1 cellular context compared by ENCODE assay signal in genomic region chr10:46001187-46001756, GRCh38.
TF ChIP-seq lines count a peak whose summit lies in the region.

No MANE protein-coding gene starts in this region.

TF ChIP-seq in K562, 482 proteins besides CTCF, POLR2A, EP300 and RAD21 (continued from another document and continues in another):
- TF ChIP-seq THRB (CRISPR knock-in tag; conservative IDR thresholded peaks at IDR 0.05) (peak; percentile 94), HIVEP1 (CRISPR knock-in tag; IDR thresholded peaks at IDR 0.05) (peak; percentile 57; the same call in 1 of the 2 replicates), TRIM24 (IDR thresholded peaks at IDR 0.05) (peak; percentile 99), CREM (IDR thresholded peaks at IDR 0.05; ENCODE audit: low read depth) (peak; percentile 94), LEF1 (IDR thresholded peaks at IDR 0.05) (peak; percentile 99), RBBP5 (IDR thresholded peaks at IDR 0.05; ENCODE audit: borderline replicate concordance, insufficient read depth, low read length, poor library complexity, severe bottlenecking) (peak; percentile 59), SPI1 (IDR thresholded peaks at IDR 0.05; ENCODE audit: borderline replicate concordance, low read depth, low read length) (no peak), SRF (CRISPR knock-in tag; IDR thresholded peaks at IDR 0.05) (no peak), HSF4 (CRISPR knock-in tag; IDR thresholded peaks at IDR 0.05; ENCODE audit: borderline replicate concordance) (no peak; the same call in 1 of the 2 replicates), ZNF133 (CRISPR knock-in tag; IDR thresholded peaks at IDR 0.05) (no peak), ZNF449 (CRISPR knock-in tag; IDR thresholded peaks at IDR 0.05) (peak; percentile 90; the same call in 1 of the 2 replicates), CCNT2 (IDR thresholded peaks at IDR 0.05; ENCODE audit: borderline replicate concordance, extremely low read depth, insufficient read length, low read depth, low read length) (peak; percentile 99), U2AF2 (optimal IDR thresholded peaks at IDR 0.05; ENCODE audit: low read depth, low read length) (no peak), ELK1 (CRISPR knock-in tag; IDR thresholded peaks at IDR 0.05) (no peak), SMAD3 (CRISPR knock-in tag; conservative IDR thresholded peaks at IDR 0.05) (peak; percentile 94), FOSL1 (tag; conservative IDR thresholded peaks at IDR 0.05) (peak; percentile 95), ETV1 (tag; conservative IDR thresholded peaks at IDR 0.05; ENCODE audit: low read depth) (no peak; the same call in 1 of the 2 replicates), SMAD4 (CRISPR knock-in tag; conservative IDR thresholded peaks at IDR 0.05) (peak; percentile 98), ARID1B (IDR thresholded peaks at IDR 0.05) (peak; percentile 100), NCOA4 (IDR thresholded peaks at IDR 0.05; ENCODE audit: partially characterized antibody) (peak; percentile 93), ZFP1 (CRISPR knock-in tag; IDR thresholded peaks at IDR 0.05) (peak; percentile 19; the same call in 1 of the 2 replicates), CSDE1 (IDR thresholded peaks at IDR 0.05) (peak in 1 of 2 experiments; percentile 45; a peak in 1 of 4 replicates)
- TF ChIP-seq, protein P1, sequence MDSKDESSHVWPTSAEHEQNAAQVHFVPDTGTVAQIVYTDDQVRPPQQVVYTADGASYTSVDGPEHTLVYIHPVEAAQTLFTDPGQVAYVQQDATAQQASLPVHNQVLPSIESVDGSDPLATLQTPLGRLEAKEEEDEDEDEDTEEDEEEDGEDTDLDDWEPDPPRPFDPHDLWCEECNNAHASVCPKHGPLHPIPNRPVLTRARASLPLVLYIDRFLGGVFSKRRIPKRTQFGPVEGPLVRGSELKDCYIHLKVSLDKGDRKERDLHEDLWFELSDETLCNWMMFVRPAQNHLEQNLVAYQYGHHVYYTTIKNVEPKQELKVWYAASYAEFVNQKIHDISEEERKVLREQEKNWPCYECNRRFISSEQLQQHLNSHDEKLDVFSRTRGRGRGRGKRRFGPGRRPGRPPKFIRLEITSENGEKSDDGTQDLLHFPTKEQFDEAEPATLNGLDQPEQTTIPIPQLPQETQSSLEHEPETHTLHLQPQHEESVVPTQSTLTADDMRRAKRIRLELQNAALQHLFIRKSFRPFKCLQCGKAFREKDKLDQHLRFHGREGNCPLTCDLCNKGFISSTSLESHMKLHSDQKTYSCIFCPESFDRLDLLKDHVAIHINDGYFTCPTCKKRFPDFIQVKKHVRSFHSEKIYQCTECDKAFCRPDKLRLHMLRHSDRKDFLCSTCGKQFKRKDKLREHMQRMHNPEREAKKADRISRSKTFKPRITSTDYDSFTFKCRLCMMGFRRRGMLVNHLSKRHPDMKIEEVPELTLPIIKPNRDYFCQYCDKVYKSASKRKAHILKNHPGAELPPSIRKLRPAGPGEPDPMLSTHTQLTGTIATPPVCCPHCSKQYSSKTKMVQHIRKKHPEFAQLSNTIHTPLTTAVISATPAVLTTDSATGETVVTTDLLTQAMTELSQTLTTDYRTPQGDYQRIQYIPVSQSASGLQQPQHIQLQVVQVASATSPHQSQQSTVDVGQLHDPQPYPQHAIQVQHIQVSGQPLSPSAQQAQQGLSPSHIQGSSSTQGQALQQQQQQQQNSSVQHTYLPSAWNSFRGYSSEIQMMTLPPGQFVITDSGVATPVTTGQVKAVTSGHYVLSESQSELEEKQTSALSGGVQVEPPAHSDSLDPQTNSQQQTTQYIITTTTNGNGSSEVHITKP (IDR thresholded peaks at IDR 0.05; ENCODE audit: partially characterized antibody), result peak; percentile 92
- TF ChIP-seq, protein P2, sequence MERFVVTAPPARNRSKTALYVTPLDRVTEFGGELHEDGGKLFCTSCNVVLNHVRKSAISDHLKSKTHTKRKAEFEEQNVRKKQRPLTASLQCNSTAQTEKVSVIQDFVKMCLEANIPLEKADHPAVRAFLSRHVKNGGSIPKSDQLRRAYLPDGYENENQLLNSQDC (CRISPR knock-in tag; IDR thresholded peaks at IDR 0.05), result no peak
- TF ChIP-seq, protein P3, sequence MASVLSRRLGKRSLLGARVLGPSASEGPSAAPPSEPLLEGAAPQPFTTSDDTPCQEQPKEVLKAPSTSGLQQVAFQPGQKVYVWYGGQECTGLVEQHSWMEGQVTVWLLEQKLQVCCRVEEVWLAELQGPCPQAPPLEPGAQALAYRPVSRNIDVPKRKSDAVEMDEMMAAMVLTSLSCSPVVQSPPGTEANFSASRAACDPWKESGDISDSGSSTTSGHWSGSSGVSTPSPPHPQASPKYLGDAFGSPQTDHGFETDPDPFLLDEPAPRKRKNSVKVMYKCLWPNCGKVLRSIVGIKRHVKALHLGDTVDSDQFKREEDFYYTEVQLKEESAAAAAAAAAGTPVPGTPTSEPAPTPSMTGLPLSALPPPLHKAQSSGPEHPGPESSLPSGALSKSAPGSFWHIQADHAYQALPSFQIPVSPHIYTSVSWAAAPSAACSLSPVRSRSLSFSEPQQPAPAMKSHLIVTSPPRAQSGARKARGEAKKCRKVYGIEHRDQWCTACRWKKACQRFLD (CRISPR knock-in tag; IDR thresholded peaks at IDR 0.05), result peak; percentile 99
- TF ChIP-seq, protein P4, sequence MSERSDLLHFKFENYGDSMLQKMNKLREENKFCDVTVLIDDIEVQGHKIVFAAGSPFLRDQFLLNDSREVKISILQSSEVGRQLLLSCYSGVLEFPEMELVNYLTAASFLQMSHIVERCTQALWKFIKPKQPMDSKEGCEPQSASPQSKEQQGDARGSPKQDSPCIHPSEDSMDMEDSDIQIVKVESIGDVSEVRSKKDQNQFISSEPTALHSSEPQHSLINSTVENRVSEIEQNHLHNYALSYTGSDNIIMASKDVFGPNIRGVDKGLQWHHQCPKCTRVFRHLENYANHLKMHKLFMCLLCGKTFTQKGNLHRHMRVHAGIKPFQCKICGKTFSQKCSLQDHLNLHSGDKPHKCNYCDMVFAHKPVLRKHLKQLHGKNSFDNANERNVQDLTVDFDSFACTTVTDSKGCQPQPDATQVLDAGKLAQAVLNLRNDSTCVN (CRISPR knock-in tag; IDR thresholded peaks at IDR 0.05), result peak; percentile 22; the same call in 1 of the 2 replicates
- TF ChIP-seq, protein P5, sequence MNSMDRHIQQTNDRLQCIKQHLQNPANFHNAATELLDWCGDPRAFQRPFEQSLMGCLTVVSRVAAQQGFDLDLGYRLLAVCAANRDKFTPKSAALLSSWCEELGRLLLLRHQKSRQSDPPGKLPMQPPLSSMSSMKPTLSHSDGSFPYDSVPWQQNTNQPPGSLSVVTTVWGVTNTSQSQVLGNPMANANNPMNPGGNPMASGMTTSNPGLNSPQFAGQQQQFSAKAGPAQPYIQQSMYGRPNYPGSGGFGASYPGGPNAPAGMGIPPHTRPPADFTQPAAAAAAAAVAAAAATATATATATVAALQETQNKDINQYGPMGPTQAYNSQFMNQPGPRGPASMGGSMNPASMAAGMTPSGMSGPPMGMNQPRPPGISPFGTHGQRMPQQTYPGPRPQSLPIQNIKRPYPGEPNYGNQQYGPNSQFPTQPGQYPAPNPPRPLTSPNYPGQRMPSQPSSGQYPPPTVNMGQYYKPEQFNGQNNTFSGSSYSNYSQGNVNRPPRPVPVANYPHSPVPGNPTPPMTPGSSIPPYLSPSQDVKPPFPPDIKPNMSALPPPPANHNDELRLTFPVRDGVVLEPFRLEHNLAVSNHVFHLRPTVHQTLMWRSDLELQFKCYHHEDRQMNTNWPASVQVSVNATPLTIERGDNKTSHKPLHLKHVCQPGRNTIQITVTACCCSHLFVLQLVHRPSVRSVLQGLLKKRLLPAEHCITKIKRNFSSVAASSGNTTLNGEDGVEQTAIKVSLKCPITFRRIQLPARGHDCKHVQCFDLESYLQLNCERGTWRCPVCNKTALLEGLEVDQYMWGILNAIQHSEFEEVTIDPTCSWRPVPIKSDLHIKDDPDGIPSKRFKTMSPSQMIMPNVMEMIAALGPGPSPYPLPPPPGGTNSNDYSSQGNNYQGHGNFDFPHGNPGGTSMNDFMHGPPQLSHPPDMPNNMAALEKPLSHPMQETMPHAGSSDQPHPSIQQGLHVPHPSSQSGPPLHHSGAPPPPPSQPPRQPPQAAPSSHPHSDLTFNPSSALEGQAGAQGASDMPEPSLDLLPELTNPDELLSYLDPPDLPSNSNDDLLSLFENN (IDR thresholded peaks at IDR 0.05; ENCODE audit: low read depth in 2 of 2, low read length in 2 of 2), result peak in 1 of 2 experiments; percentile 99; a peak in 2 of 4 replicates
- TF ChIP-seq, protein P6, sequence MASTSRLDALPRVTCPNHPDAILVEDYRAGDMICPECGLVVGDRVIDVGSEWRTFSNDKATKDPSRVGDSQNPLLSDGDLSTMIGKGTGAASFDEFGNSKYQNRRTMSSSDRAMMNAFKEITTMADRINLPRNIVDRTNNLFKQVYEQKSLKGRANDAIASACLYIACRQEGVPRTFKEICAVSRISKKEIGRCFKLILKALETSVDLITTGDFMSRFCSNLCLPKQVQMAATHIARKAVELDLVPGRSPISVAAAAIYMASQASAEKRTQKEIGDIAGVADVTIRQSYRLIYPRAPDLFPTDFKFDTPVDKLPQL (IDR thresholded peaks at IDR 0.05; ENCODE audit: extremely low read depth, insufficient read length), result no peak
- TF ChIP-seq, protein P7, sequence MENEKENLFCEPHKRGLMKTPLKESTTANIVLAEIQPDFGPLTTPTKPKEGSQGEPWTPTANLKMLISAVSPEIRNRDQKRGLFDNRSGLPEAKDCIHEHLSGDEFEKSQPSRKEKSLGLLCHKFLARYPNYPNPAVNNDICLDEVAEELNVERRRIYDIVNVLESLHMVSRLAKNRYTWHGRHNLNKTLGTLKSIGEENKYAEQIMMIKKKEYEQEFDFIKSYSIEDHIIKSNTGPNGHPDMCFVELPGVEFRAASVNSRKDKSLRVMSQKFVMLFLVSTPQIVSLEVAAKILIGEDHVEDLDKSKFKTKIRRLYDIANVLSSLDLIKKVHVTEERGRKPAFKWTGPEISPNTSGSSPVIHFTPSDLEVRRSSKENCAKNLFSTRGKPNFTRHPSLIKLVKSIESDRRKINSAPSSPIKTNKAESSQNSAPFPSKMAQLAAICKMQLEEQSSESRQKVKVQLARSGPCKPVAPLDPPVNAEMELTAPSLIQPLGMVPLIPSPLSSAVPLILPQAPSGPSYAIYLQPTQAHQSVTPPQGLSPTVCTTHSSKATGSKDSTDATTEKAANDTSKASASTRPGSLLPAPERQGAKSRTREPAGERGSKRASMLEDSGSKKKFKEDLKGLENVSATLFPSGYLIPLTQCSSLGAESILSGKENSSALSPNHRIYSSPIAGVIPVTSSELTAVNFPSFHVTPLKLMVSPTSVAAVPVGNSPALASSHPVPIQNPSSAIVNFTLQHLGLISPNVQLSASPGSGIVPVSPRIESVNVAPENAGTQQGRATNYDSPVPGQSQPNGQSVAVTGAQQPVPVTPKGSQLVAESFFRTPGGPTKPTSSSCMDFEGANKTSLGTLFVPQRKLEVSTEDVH (IDR thresholded peaks at IDR 0.05; ENCODE audit: low read depth, partially characterized antibody), result peak; percentile 76
- TF ChIP-seq, protein P8, sequence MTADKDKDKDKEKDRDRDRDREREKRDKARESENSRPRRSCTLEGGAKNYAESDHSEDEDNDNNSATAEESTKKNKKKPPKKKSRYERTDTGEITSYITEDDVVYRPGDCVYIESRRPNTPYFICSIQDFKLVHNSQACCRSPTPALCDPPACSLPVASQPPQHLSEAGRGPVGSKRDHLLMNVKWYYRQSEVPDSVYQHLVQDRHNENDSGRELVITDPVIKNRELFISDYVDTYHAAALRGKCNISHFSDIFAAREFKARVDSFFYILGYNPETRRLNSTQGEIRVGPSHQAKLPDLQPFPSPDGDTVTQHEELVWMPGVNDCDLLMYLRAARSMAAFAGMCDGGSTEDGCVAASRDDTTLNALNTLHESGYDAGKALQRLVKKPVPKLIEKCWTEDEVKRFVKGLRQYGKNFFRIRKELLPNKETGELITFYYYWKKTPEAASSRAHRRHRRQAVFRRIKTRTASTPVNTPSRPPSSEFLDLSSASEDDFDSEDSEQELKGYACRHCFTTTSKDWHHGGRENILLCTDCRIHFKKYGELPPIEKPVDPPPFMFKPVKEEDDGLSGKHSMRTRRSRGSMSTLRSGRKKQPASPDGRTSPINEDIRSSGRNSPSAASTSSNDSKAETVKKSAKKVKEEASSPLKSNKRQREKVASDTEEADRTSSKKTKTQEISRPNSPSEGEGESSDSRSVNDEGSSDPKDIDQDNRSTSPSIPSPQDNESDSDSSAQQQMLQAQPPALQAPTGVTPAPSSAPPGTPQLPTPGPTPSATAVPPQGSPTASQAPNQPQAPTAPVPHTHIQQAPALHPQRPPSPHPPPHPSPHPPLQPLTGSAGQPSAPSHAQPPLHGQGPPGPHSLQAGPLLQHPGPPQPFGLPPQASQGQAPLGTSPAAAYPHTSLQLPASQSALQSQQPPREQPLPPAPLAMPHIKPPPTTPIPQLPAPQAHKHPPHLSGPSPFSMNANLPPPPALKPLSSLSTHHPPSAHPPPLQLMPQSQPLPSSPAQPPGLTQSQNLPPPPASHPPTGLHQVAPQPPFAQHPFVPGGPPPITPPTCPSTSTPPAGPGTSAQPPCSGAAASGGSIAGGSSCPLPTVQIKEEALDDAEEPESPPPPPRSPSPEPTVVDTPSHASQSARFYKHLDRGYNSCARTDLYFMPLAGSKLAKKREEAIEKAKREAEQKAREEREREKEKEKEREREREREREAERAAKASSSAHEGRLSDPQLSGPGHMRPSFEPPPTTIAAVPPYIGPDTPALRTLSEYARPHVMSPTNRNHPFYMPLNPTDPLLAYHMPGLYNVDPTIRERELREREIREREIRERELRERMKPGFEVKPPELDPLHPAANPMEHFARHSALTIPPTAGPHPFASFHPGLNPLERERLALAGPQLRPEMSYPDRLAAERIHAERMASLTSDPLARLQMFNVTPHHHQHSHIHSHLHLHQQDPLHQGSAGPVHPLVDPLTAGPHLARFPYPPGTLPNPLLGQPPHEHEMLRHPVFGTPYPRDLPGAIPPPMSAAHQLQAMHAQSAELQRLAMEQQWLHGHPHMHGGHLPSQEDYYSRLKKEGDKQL (CRISPR knock-in tag; IDR thresholded peaks at IDR 0.05; ENCODE audit: borderline replicate concordance), result no peak
